17 cellular contexts compared by ENCODE assay signal in genomic region chr1:107534632-107535031, GRCh38.
"Had no signal": no experiment of that assay in that cellular context is flagged by ENCODE, and none has a peak within 500 bp of the region (broad histone marks: within the 10 kb centered on the region; RNA-seq: fewer than 3 reads in every experiment).

No MANE protein-coding gene starts in this region.

- DNase-seq: activated CD4-positive, alpha-beta memory T cell treated with anti-CD3 and anti-CD28 coated beads, Interleukin-2, amount 10 ng/mL, durations not matched to agents 7 days and 5 days; activated CD4-positive, alpha-beta T cell treated with anti-CD3 and anti-CD28 coated beads for 4 hours; activated T-cell treated with anti-CD3 and anti-CD28 coated beads, Interleukin-2, amount 50 U/mL, for 24 hours; endodermal cell; hypothalamus; kidney; left ventricle myocardium inferior; nucleus accumbens; stimulated activated CD4-positive, alpha-beta T cell treated with anti-CD3 and anti-CD28 coated beads, Interleukin-15, amount 100 ng/mL, for 24 hours; stimulated activated CD4-positive, alpha-beta T cell treated with anti-CD3 and anti-CD28 coated beads, Interleukin-4, amount 100 ng/mL, for 24 hours; stimulated activated naive CD4-positive, alpha-beta T cell treated with Interleukin-2 at 50 U/mL for 16 hours had no signal

- H3K27me3 ChIP-seq: adrenal gland, dorsolateral prefrontal cortex, esophagus muscularis mucosa, right atrium auricular region had no signal

- ATAC-seq: natural killer cell treated with Interleukin-12 subunit alpha and Interleukin-12 subunit beta and Interleukin-15 and Interleukin-18, amount 100 ng/mL, for 72 hours; WTC11 had no signal

- H3K4me1 ChIP-seq: adrenal gland, left ventricle myocardium inferior, right atrium auricular region had no signal

- H3K27ac ChIP-seq: adrenal gland, dorsolateral prefrontal cortex, esophagus muscularis mucosa, left ventricle myocardium inferior, right atrium auricular region had no signal
